ENCODE assay signal across 14 cellular contexts in the genomic region with DNA sequence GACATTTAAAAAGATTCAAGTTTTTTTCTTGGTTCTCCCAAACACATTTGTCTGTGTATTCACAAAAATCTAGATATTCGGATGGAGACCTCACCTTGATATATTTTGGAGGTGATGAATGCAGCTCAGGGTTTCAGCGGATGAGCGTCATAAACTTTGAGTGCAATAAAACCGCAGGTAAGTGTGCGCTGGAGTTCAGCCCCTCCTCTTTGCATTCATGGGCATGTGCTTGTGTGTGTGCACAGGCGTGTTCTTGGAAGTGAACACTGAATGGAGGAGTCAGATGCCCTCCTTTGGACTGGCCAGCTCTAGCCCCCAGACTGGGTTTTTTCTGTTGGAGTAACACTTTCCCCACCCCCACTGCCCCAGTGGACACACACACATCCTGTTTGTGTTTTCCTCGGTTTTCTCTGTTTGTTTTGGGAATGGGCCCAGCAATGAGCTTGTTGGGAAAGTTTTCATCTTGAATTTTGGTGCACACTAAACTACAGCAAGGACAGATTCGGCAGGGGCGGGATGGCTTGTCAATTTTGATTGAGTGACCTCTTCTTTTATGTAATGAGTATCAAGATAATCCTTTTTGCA.
"Had no signal": no experiment of that assay in that cellular context is flagged by ENCODE, and none has a peak within 500 bp of the region (broad histone marks: within the 10 kb centered on the region; RNA-seq: fewer than 3 reads in every experiment).

No MANE protein-coding gene starts in this region.

- H3K4me1 ChIP-seq: prostate gland had no signal

- H3K4me3 ChIP-seq: prostate gland, sigmoid colon, testis, upper lobe of left lung had no signal

- H3K27ac ChIP-seq: prostate gland, testis, upper lobe of left lung, WERI-Rb-1 had no signal

- DNase-seq: activated CD4-positive, alpha-beta T cell treated with anti-CD3 and anti-CD28 coated beads for 1 hour; activated naive CD4-positive, alpha-beta T cell; activated naive CD8-positive, alpha-beta T cell treated with anti-CD3 and anti-CD28 coated beads for 36 hours; amniotic stem cell; effector CD4-positive, alpha-beta T cell; midbrain; sigmoid colon; stimulated activated CD4-positive, alpha-beta T cell treated with anti-CD3 and anti-CD28 coated beads, Interleukin-4, amount 100 ng/mL, for 4 hours; testis; upper lobe of left lung; WERI-Rb-1 had no signal

- H3K27me3 ChIP-seq: sigmoid colon, testis, upper lobe of left lung had no signal

- H3K9me3 ChIP-seq: prostate gland, sigmoid colon, testis, upper lobe of left lung had no signal

- ATAC-seq: esophagus mucosa; stimulated activated memory B cell treated with anti-CD40 and anti-IgM and Interleukin-4, amounts not matched to agents 10 μg/mL and 1 μg/mL and 100 μg/mL, for 72 hours had no signal
